8 cellular contexts compared by ENCODE assay signal in the genomic region with DNA sequence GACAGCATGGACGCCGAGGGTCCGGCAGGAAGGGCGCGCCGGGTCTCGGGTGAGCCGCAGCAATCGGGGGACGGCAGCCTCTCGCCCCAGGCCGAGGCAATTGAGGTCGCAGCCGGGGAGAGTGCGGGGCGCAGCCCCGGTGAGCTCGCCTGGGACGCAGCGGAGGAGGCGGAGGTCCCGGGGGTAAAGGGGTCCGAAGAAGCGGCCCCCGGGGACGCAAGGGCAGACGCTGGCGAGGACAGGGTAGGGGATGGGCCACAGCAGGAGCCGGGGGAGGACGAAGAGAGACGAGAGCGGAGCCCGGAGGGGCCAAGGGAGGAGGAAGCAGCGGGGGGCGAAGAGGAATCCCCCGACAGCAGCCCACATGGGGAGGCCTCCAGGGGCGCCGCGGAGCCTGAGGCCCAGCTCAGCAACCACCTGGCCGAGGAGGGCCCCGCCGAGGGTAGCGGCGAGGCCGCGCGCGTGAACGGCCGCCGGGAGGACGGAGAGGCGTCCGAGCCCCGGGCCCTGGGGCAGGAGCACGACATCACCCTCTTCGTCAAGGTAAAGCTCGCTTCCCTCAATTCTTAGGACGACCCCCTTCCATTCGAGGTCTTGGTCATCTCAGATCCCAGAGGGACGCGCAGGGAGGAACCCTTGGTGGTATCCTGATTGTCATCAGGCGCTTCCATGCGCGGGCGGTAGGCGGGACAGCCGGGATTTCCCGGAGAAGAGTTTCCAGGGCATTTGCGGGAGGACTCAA. TPM values are rescaled to one million over a fixed set of nuclear protein-coding genes. Genes with fewer than 3 reads are reported as not detected.
DNase-seq lines count a peak whose midpoint lies in the region; ATAC-seq and TF ChIP-seq lines count a peak whose summit lies in the region.

No MANE protein-coding gene starts in this region.

- 2% methylated on average over 70 of the region's 70 CpGs for WGBS in prostate gland

- H3K27me3 ChIP-seq in Peyer's patch: peaks cover 0 to 6% of the 10 kb centered on the region in 2 donors
- H3K27me3 ChIP-seq in prostate gland (replicated peaks; ENCODE audit: insufficient read depth): no peaks in the 10 kb centered on the region

- peaks cover 0 to 17% (median 0%) of the 10 kb centered on the region in 4 donors for H3K4me1 ChIP-seq in Peyer's patch
- H3K4me1 ChIP-seq in prostate gland (replicated peaks): no peaks in the 10 kb centered on the region

- H3K27ac ChIP-seq in Peyer's patch (peak overlapping the region; percentile 11 to 55 (median 30)), prostate gland (peak overlapping the region; percentile 65 to 67)

- ATAC-seq in GM21825 (IDR thresholded peaks at IDR 0.05; ENCODE audit: unreplicated experiment) (no peak), HG02885 (IDR thresholded peaks at IDR 0.05; ENCODE audit: poor library complexity, unreplicated experiment) (no peak), HG02571 (IDR thresholded peaks at IDR 0.05; ENCODE audit: unreplicated experiment) (no peak)

- H3K4me3 ChIP-seq in Peyer's patch: peak overlapping the region; percentile 35 to 61 (median 49)
- H3K4me3 ChIP-seq in prostate gland: peak overlapping the region; percentile 34 to 46

- H3K9me3 ChIP-seq in Peyer's patch (no peaks in the 10 kb centered on the region), prostate gland (no peaks in the 10 kb centered on the region)

- no peak for TF ChIP-seq POLR2A in Peyer's patch (IDR thresholded peaks at IDR 0.05)
- TF ChIP-seq POLR2A in prostate gland (IDR thresholded peaks at IDR 0.05): no peak

- no peaks in the 10 kb centered on the region for H3K36me3 ChIP-seq in Peyer's patch
- H3K36me3 ChIP-seq in prostate gland: no peaks in the 10 kb centered on the region

- no peak for TF ChIP-seq CTCF in Peyer's patch (IDR thresholded peaks at IDR 0.05)
- no peak for TF ChIP-seq CTCF in prostate gland (IDR thresholded peaks at IDR 0.05)

- DNase-seq in Daoy (ENCODE audit: low read depth) (peak; percentile 60), Peyer's patch (no peak), foreskin melanocyte (peak; percentile 11), prostate gland (ENCODE audit: low spot score) (no peak), NCI-H748 (lab: John Stamatoyannopoulos, UW; ENCODE audit: unreplicated experiment) (no peak)

- intact Hi-C loops in prostate gland (cut with DNase I): no loop called here

RNA-seq across cellular contexts. Expression of gene CLIC6, which starts 1.6 kb away (rescaled TPM):
- total RNA-seq in Daoy (2014; rRNA removed; shearing (Covaris generic)): 2.1 and 3.1 TPM in 2 replicates
- total RNA-seq in Peyer's patch: 1 to 10 TPM in 2 of 4 donors, under 1 TPM in 2; 0.66 to 3.5 (median 2.0) TPM
- 1 to 10 TPM; 3.4 to 7.0 TPM for total RNA-seq in prostate gland

RNA-seq across cellular contexts. Expression of gene RCAN1, which starts 55.5 kb away (rescaled TPM):
- 66.9 and 71.9 TPM in 2 replicates for total RNA-seq in Daoy (2014; rRNA removed; shearing (Covaris generic))
- 10 to 100 TPM; 20.5 to 50.3 (median 26.2) TPM for total RNA-seq in Peyer's patch
- 10 to 100 TPM; 12.0 to 14.1 TPM for total RNA-seq in prostate gland

Comparison
In these comparisons a context has a peak if more than half of its experiments do, and no peak if none do; other contexts are left out.
1. DNase-seq: peak in Daoy (single experiment) and foreskin melanocyte (single experiment); none in Peyer's patch (0 of 3), prostate gland (single experiment) and NCI-H748 (single experiment).